In genomic region chr13:40673061-40673397, GRCh38 we compare ENCODE assay signal across 19 cellular contexts. TPM values are rescaled to one million over a fixed set of nuclear protein-coding genes. Genes with fewer than 3 reads are reported as not detected.
A peak's percentile ranks its signal among the peaks of the same experiment; 100 is the strongest.
DNase-seq lines count a peak whose midpoint lies in the region; ATAC-seq, FAIRE-seq and TF ChIP-seq lines count a peak whose summit lies in the region.
"Had no signal": no experiment of that assay in that cellular context is flagged by ENCODE, and none has a peak within 500 bp of the region (broad histone marks: within the 10 kb centered on the region; RNA-seq: fewer than 3 reads in every experiment).

No MANE protein-coding gene starts in this region.

- no peaks in the 10 kb centered on the region for H3K36me3 Mint-ChIP-seq in activated T-cell treated with anti-CD3 and anti-CD28 coated beads, Interleukin-2, amount 50 U/mL, for 24 hours (ENCODE audit: low read depth)
- no peaks in the 10 kb centered on the region for H3K36me3 Mint-ChIP-seq in osteocyte (ENCODE audit: unreplicated experiment)
- H3K36me3 Mint-ChIP-seq: neural progenitor cell had no signal

- no peak overlapping the region for H3K4me2 ChIP-seq in OCI-LY7 (ENCODE audit: low read length)
- H3K4me2 ChIP-seq: neural progenitor cell had no signal

- peak overlapping the region; percentile 29 for H3K27ac Mint-ChIP-seq in activated T-cell treated with anti-CD3 and anti-CD28 coated beads, Interleukin-2, amount 50 U/mL, for 24 hours
- peak overlapping the region; percentile 27 for H3K27ac Mint-ChIP-seq in osteocyte (ENCODE audit: unreplicated experiment)
- H3K27ac Mint-ChIP-seq: neural progenitor cell had no signal

- H4K20me1 ChIP-seq in OCI-LY7 (ENCODE audit: insufficient read depth, low read length): no peaks in the 10 kb centered on the region

- H3K9me3 ChIP-seq in OCI-LY7 (ENCODE audit: low read length): no peaks in the 10 kb centered on the region
- H3K9me3 ChIP-seq: esophagus squamous epithelium had no signal

- FAIRE-seq in bronchial epithelial cell (lab: Jason Lieb, UNC) (no peak), urothelium cell line (lab: Jason Lieb, UNC) (no peak)

- DNase-seq in activated T-cell treated with anti-CD3 and anti-CD28 coated beads, Interleukin-2, amount 50 U/mL, for 24 hours: no peak
- no peak for DNase-seq in activated T-cell treated with anti-CD3 and anti-CD28 coated beads, Interleukin-2, amount 50 U/mL, for 48 hours
- no peak for DNase-seq in OCI-LY7 (ENCODE audit: low spot score)
- peak; percentile 59 for DNase-seq in bronchial epithelial cell (ENCODE audit: low read depth)
- DNase-seq in osteocyte (ENCODE audit: extremely low spot score, unreplicated experiment): no peak
- DNase-seq in urothelium cell line (ENCODE audit: low spot score): no peak
- DNase-seq: 8988T; activated CD4-positive, alpha-beta T cell treated with anti-CD3 and anti-CD28 coated beads, Interleukin-2, amount 50 U/mL, for 1 hour; activated CD8-positive, alpha-beta memory T cell treated with anti-CD3 and anti-CD28 coated beads, Interleukin-2, amount 50 U/mL, for 4 hours; activated gamma-delta T cell; aorta; cerebellar nuclear complex; esophagus squamous epithelium; left colon; MM.1S; Right ventricle myocardium superior had no signal

- peaks cover 41% of the 10 kb centered on the region for H3K4me1 Mint-ChIP-seq in activated T-cell treated with anti-CD3 and anti-CD28 coated beads, Interleukin-2, amount 50 U/mL, for 24 hours (ENCODE audit: low read depth)
- H3K4me1 Mint-ChIP-seq in osteocyte (ENCODE audit: unreplicated experiment): peaks cover 13% of the 10 kb centered on the region

- H3K27me3 Mint-ChIP-seq in activated T-cell treated with anti-CD3 and anti-CD28 coated beads, Interleukin-2, amount 50 U/mL, for 24 hours: no peaks in the 10 kb centered on the region
- H3K27me3 Mint-ChIP-seq in osteocyte (ENCODE audit: unreplicated experiment): no peaks in the 10 kb centered on the region

- H3K9me3 Mint-ChIP-seq in activated T-cell treated with anti-CD3 and anti-CD28 coated beads, Interleukin-2, amount 50 U/mL, for 24 hours: no peaks in the 10 kb centered on the region
- H3K9me3 Mint-ChIP-seq in osteocyte (ENCODE audit: unreplicated experiment): no peaks in the 10 kb centered on the region
- H3K9me3 Mint-ChIP-seq: neural progenitor cell had no signal

- peaks cover 26% of the 10 kb centered on the region for H3K4me1 ChIP-seq in OCI-LY7 (ENCODE audit: insufficient read depth, low read length, poor library complexity, severe bottlenecking)
- H3K4me1 ChIP-seq: neural progenitor cell had no signal

- no peak overlapping the region for H3K27ac ChIP-seq in OCI-LY7 (ENCODE audit: low read depth, low read length, poor library complexity, severe bottlenecking)
- H3K27ac ChIP-seq: esophagus squamous epithelium, neural progenitor cell had no signal

- no TSS peak for BruUV-seq in OCI-LY7 (replicated peaks; lab: Mats Ljungman, UMichigan)

- POLR2A ChIA-PET in OCI-LY7 (lab: Charles Lee): interaction anchor here (0.6 to 2.3 kb wide), 12 partner anchors 8 to 987 kb away, joined by 3 to 6 read pairs (median 4); no protein-coding TSS in a partner anchor

- H3K4me3 ChIP-seq in OCI-LY7 (ENCODE audit: low read depth, low read length, poor library complexity, severe bottlenecking) (no peak overlapping the region), bronchial epithelial cell (ENCODE audit: low read depth, low read length) (no peak overlapping the region)
- H3K4me3 ChIP-seq: esophagus squamous epithelium, neural progenitor cell had no signal

- ATAC-seq in HG02642 (IDR thresholded peaks at IDR 0.05; ENCODE audit: poor library complexity, unreplicated experiment) (no peak), HG03469 (IDR thresholded peaks at IDR 0.05; ENCODE audit: unreplicated experiment) (no peak)

- CTCF ChIA-PET in OCI-LY7 (lab: Charles Lee; ENCODE audit: unreplicated experiment): interaction anchor here (1.1 kb wide), 1 partner anchor 10 kb away, joined by 4 read pairs; no protein-coding TSS in a partner anchor

- no peak for TF ChIP-seq CTCF in OCI-LY7 (conservative IDR thresholded peaks at IDR 0.05; ENCODE audit: low read length)
- no peak for TF ChIP-seq CTCF in bronchial epithelial cell (IDR thresholded peaks at IDR 0.05; ENCODE audit: insufficient read depth, low read length, severe bottlenecking)
- no peak for TF ChIP-seq CTCF in osteocyte (IDR thresholded peaks at IDR 0.05)

- H3K4me3 Mint-ChIP-seq in activated T-cell treated with anti-CD3 and anti-CD28 coated beads, Interleukin-2, amount 50 U/mL, for 24 hours: no peak overlapping the region
- no peak overlapping the region for H3K4me3 Mint-ChIP-seq in osteocyte (ENCODE audit: unreplicated experiment)
- H3K4me3 Mint-ChIP-seq: neural progenitor cell had no signal

- H2AFZ ChIP-seq in OCI-LY7 (ENCODE audit: low read length): peak overlapping the region; percentile 6; the same call in 1 of the 2 replicates

- H3K27me3 ChIP-seq in bronchial epithelial cell (ENCODE audit: control insufficient read depth, insufficient read depth, low read length): no peaks in the 10 kb centered on the region
- H3K27me3 ChIP-seq: esophagus squamous epithelium had no signal

- no peaks in the 10 kb centered on the region; the same call in 1 of the 2 replicates for H3K79me2 ChIP-seq in OCI-LY7 (ENCODE audit: insufficient read depth, low read depth, low read length)

- intact Hi-C loops in OCI-LY7 (cut with micrococcal nuclease; ENCODE audit: unreplicated experiment): no loop called here

- H3K36me3 ChIP-seq in OCI-LY7 (ENCODE audit: insufficient read depth, low read length): no peaks in the 10 kb centered on the region
- H3K36me3 ChIP-seq in bronchial epithelial cell (ENCODE audit: control insufficient read depth, insufficient read depth, low read length): no peaks in the 10 kb centered on the region
- H3K36me3 ChIP-seq: esophagus squamous epithelium, neural progenitor cell had no signal

- H3K9me2 ChIP-seq in OCI-LY7 (ENCODE audit: insufficient read depth, low read length): no peaks in the 10 kb centered on the region

RNA-seq across cellular contexts. Expression of gene FOXO1, which starts 6.6 kb away (rescaled TPM):
- total RNA-seq in OCI-LY7 (2014; rRNA removed; shearing (Covaris generic)): 24.0 and 29.2 TPM in 2 replicates
- total RNA-seq in OCI-LY7 (2022): 42.1 and 46.5 TPM in 2 replicates
- 7.6 and 12.2 TPM in 2 replicates for total RNA-seq in bronchial epithelial cell
- total RNA-seq in osteocyte: 8.6 and 10.0 TPM in 2 replicates
